ENCODE assay signal across 22 cellular contexts in the genomic region with DNA sequence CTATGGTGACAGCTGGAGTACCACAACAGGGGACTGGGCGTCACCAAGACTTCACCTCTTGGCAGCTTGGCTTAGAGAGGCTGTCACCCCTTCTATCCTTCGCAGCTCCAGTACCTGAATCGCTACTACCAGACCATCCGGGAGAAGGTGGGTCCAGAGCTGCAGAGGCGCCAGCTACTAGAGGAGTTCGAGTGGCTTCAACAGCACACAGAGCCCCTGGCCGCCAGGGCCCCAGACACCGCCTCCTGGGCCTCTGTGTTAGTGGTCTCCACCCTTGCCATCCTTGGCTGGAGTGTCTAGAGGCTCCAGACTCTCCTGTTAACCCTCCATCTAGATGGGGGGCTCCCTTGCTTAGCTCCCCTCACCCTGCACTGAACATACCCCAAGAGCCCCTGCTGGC. TPM values are rescaled to one million over a fixed set of nuclear protein-coding genes. Genes with fewer than 3 reads are reported as not detected.
DNase-seq lines count a peak whose midpoint lies in the region; ATAC-seq and TF ChIP-seq lines count a peak whose summit lies in the region.
"Had no signal": no experiment of that assay in that cellular context is flagged by ENCODE, and none has a peak within 500 bp of the region (broad histone marks: within the 10 kb centered on the region; RNA-seq: fewer than 3 reads in every experiment).

No MANE protein-coding gene starts in this region.

- no peaks in the 10 kb centered on the region for H3K9me3 ChIP-seq in KOPT-K1 (ENCODE audit: insufficient read depth, low read length, poor library complexity, severe bottlenecking)
- H3K9me3 ChIP-seq in spleen: no peaks in the 10 kb centered on the region
- H3K9me3 ChIP-seq: neutrophil, upper lobe of right lung had no signal

- no peaks in the 10 kb centered on the region for H3K36me3 Mint-ChIP-seq in activated CD4-positive, alpha-beta T cell treated with anti-CD3 and anti-CD28 coated beads, Interleukin-2, amount 10 ng/mL, durations not matched to agents 24 days and 14 days (ENCODE audit: low read depth)
- H3K36me3 Mint-ChIP-seq in activated T-helper 1 cell treated with anti-CD3 and anti-CD28 coated beads, Interleukin-12 subunit alpha, Interleukin-12 subunit beta, Interleukin-2, Interleukin-4 antibody, amounts not matched to agents 30 ng/mL and 10 ng/mL and 1 ng/mL, durations not matched to agents 14 hours and 24 hours and 36 hours (ENCODE audit: low read depth): peaks cover 2% of the 10 kb centered on the region
- no peaks in the 10 kb centered on the region for H3K36me3 Mint-ChIP-seq in activated T-cell treated with anti-CD3 and anti-CD28 coated beads, Interleukin-2, amount 50 U/mL, for 72 hours (ENCODE audit: insufficient read depth in 2 of 2)

- H3K27ac ChIP-seq in KOPT-K1 (ENCODE audit: low read depth, low read length, poor library complexity, severe bottlenecking) (peak overlapping the region; percentile 99), spleen (peak overlapping the region in 6 of 8 donors; percentile 38 to 89 (median 76)), coronary artery (no peak overlapping the region)
- H3K27ac ChIP-seq: neutrophil, RWPE1, upper lobe of right lung had no signal

- no peak overlapping the region for H3K4me3 Mint-ChIP-seq in activated CD4-positive, alpha-beta T cell treated with anti-CD3 and anti-CD28 coated beads, Interleukin-2, amount 10 ng/mL, durations not matched to agents 24 days and 14 days
- H3K4me3 Mint-ChIP-seq in activated T-helper 1 cell treated with anti-CD3 and anti-CD28 coated beads, Interleukin-12 subunit alpha, Interleukin-12 subunit beta, Interleukin-2, Interleukin-4 antibody, amounts not matched to agents 30 ng/mL and 10 ng/mL and 1 ng/mL, durations not matched to agents 14 hours and 24 hours and 36 hours: no peak overlapping the region
- peak overlapping the region in 1 of 2 donors; percentile 61 for H3K4me3 Mint-ChIP-seq in activated T-cell treated with anti-CD3 and anti-CD28 coated beads, Interleukin-2, amount 50 U/mL, for 72 hours

- WGBS in spleen, 5 donors: 79 to 97% (median 93%) methylated on average over 4 to 8 of the region's 8 CpGs

- TF ChIP-seq CTCF in spleen (IDR thresholded peaks at IDR 0.05 in 8 of 11, conservative IDR thresholded peaks at IDR 0.05 in 3 of 11) (no peak), coronary artery (IDR thresholded peaks at IDR 0.05) (no peak)

- no peaks in the 10 kb centered on the region for H3K27me3 Mint-ChIP-seq in activated CD4-positive, alpha-beta T cell treated with anti-CD3 and anti-CD28 coated beads, Interleukin-2, amount 10 ng/mL, durations not matched to agents 24 days and 14 days
- no peaks in the 10 kb centered on the region for H3K27me3 Mint-ChIP-seq in activated T-helper 1 cell treated with anti-CD3 and anti-CD28 coated beads, Interleukin-12 subunit alpha, Interleukin-12 subunit beta, Interleukin-2, Interleukin-4 antibody, amounts not matched to agents 30 ng/mL and 10 ng/mL and 1 ng/mL, durations not matched to agents 14 hours and 24 hours and 36 hours (ENCODE audit: insufficient read depth)
- no peaks in the 10 kb centered on the region for H3K27me3 Mint-ChIP-seq in activated T-cell treated with anti-CD3 and anti-CD28 coated beads, Interleukin-2, amount 50 U/mL, for 72 hours (ENCODE audit: low read depth)
- H3K27me3 Mint-ChIP-seq: stimulated activated naive CD8-positive, alpha-beta T cell treated with anti-CD3 and anti-CD28 coated beads, Interleukin-15, amount 100 ng/mL, for 72 hours had no signal

- no peaks in the 10 kb centered on the region for H3K27me3 ChIP-seq in spleen (replicated peaks in 1 of 7)
- H3K27me3 ChIP-seq: neutrophil, upper lobe of right lung had no signal

- H3K9me3 Mint-ChIP-seq in activated CD4-positive, alpha-beta T cell treated with anti-CD3 and anti-CD28 coated beads, Interleukin-2, amount 10 ng/mL, durations not matched to agents 24 days and 14 days: no peaks in the 10 kb centered on the region
- H3K9me3 Mint-ChIP-seq in activated T-helper 1 cell treated with anti-CD3 and anti-CD28 coated beads, Interleukin-12 subunit alpha, Interleukin-12 subunit beta, Interleukin-2, Interleukin-4 antibody, amounts not matched to agents 30 ng/mL and 10 ng/mL and 1 ng/mL, durations not matched to agents 14 hours and 24 hours and 36 hours: no peaks in the 10 kb centered on the region
- no peaks in the 10 kb centered on the region for H3K9me3 Mint-ChIP-seq in activated T-cell treated with anti-CD3 and anti-CD28 coated beads, Interleukin-2, amount 50 U/mL, for 72 hours
- H3K9me3 Mint-ChIP-seq: stimulated activated naive CD8-positive, alpha-beta T cell treated with anti-CD3 and anti-CD28 coated beads, Interleukin-15, amount 100 ng/mL, for 72 hours had no signal

- no peak overlapping the region for H3K4me3 ChIP-seq in spleen
- no peak overlapping the region for H3K4me3 ChIP-seq in coronary artery
- H3K4me3 ChIP-seq: upper lobe of right lung had no signal

- H3K36me3 ChIP-seq in KOPT-K1 (ENCODE audit: insufficient read depth, low read length): peaks cover 16% of the 10 kb centered on the region
- H3K36me3 ChIP-seq in spleen: no peaks in the 10 kb centered on the region
- H3K36me3 ChIP-seq: neutrophil, upper lobe of right lung had no signal

- no peak for TF ChIP-seq POLR2A in spleen (IDR thresholded peaks at IDR 0.05)

- peaks cover 42% of the 10 kb centered on the region for H3K4me1 Mint-ChIP-seq in activated CD4-positive, alpha-beta T cell treated with anti-CD3 and anti-CD28 coated beads, Interleukin-2, amount 10 ng/mL, durations not matched to agents 24 days and 14 days
- peaks cover 35% of the 10 kb centered on the region for H3K4me1 Mint-ChIP-seq in activated T-helper 1 cell treated with anti-CD3 and anti-CD28 coated beads, Interleukin-12 subunit alpha, Interleukin-12 subunit beta, Interleukin-2, Interleukin-4 antibody, amounts not matched to agents 30 ng/mL and 10 ng/mL and 1 ng/mL, durations not matched to agents 14 hours and 24 hours and 36 hours (ENCODE audit: low read depth)
- peaks cover 48% of the 10 kb centered on the region for H3K4me1 Mint-ChIP-seq in activated T-cell treated with anti-CD3 and anti-CD28 coated beads, Interleukin-2, amount 50 U/mL, for 72 hours (ENCODE audit: low read depth)

- peak overlapping the region; percentile 90 for H3K27ac Mint-ChIP-seq in activated CD4-positive, alpha-beta T cell treated with anti-CD3 and anti-CD28 coated beads, Interleukin-2, amount 10 ng/mL, durations not matched to agents 24 days and 14 days
- peak overlapping the region; percentile 86 for H3K27ac Mint-ChIP-seq in activated T-helper 1 cell treated with anti-CD3 and anti-CD28 coated beads, Interleukin-12 subunit alpha, Interleukin-12 subunit beta, Interleukin-2, Interleukin-4 antibody, amounts not matched to agents 30 ng/mL and 10 ng/mL and 1 ng/mL, durations not matched to agents 14 hours and 24 hours and 36 hours
- no peak overlapping the region for H3K27ac Mint-ChIP-seq in activated T-cell treated with anti-CD3 and anti-CD28 coated beads, Interleukin-2, amount 50 U/mL, for 72 hours

- ATAC-seq in activated T-cell treated with anti-CD3 and anti-CD28 coated beads, Interleukin-2, amount 50 U/mL, for 72 hours (replicated peaks in 1 of 2): no peak
- ATAC-seq: stimulated activated naive CD8-positive, alpha-beta T cell treated with anti-CD3 and anti-CD28 coated beads, Interleukin-15, amount 100 ng/mL, for 72 hours; upper lobe of right lung had no signal

- DNase-seq in activated CD4-positive, alpha-beta T cell treated with anti-CD3 and anti-CD28 coated beads, Interleukin-2, amount 10 ng/mL, durations not matched to agents 24 days and 14 days: no peak
- no peak for DNase-seq in activated CD4-positive, alpha-beta T cell treated with anti-CD3 and anti-CD28 coated beads, Interleukin-2, amount 50 U/mL, for 4 hours
- no peak for DNase-seq in activated T-helper 1 cell treated with anti-CD3 and anti-CD28 coated beads, Interleukin-12 subunit alpha, Interleukin-12 subunit beta, Interleukin-2, Interleukin-4 antibody, amounts not matched to agents 30 ng/mL and 10 ng/mL and 1 ng/mL, durations not matched to agents 14 hours and 24 hours and 36 hours (ENCODE audit: low spot score)
- DNase-seq in spleen: peak; percentile 74
- DNase-seq in activated T-cell treated with anti-CD3 and anti-CD28 coated beads, Interleukin-2, amount 50 U/mL, for 72 hours: no peak
- no peak for DNase-seq in coronary artery (ENCODE audit: low spot score)
- DNase-seq in UCSD-AML1 (lab: John Stamatoyannopoulos, UW; ENCODE audit: unreplicated experiment): no peak
- DNase-seq: cortex of kidney; DMS 273 treated with DMSO at 0.1 percent for 48 hours; GDM1; NCI-H1436; NCI-H524 treated with DMSO at 0.1 percent for 48 hours; stimulated activated naive CD8-positive, alpha-beta T cell treated with anti-CD3 and anti-CD28 coated beads, Interleukin-15, amount 100 ng/mL, for 72 hours; upper lobe of right lung had no signal

- intact Hi-C loops in activated CD4-positive, alpha-beta T cell treated with anti-CD3 and anti-CD28 coated beads, Interleukin-2, amount 10 ng/mL, durations not matched to agents 24 days and 14 days (cut with micrococcal nuclease): no loop called here
- intact Hi-C loops in activated T-helper 1 cell treated with anti-CD3 and anti-CD28 coated beads, Interleukin-12 subunit alpha, Interleukin-12 subunit beta, Interleukin-2, Interleukin-4 antibody, amounts not matched to agents 30 ng/mL and 10 ng/mL and 1 ng/mL, durations not matched to agents 14 hours and 24 hours and 36 hours (cut with micrococcal nuclease): no loop called here
- intact Hi-C loops in spleen (cut with DNase I; ENCODE audit: low total_unique reads): no loop called here

- H3K4me1 ChIP-seq in spleen: peaks cover 5 to 61% (median 40%) of the 10 kb centered on the region in 6 donors
- H3K4me1 ChIP-seq: upper lobe of right lung had no signal

RNA-seq across cellular contexts. Expression of gene SASH3, which starts 11.6 kb away (rescaled TPM):
- total RNA-seq in activated CD4-positive, alpha-beta T cell treated with anti-CD3 and anti-CD28 coated beads, Interleukin-2, amount 10 ng/mL, durations not matched to agents 24 days and 14 days: 115 and 116 TPM in 2 replicates
- total RNA-seq in activated T-helper 1 cell treated with anti-CD3 and anti-CD28 coated beads, Interleukin-12 subunit alpha, Interleukin-12 subunit beta, Interleukin-2, Interleukin-4 antibody, amounts not matched to agents 30 ng/mL and 10 ng/mL and 1 ng/mL, durations not matched to agents 14 hours and 24 hours and 36 hours: 129 and 135 TPM in 2 replicates
- 100 to 1,000 TPM; 126 to 204 (median 147) TPM for total RNA-seq in spleen
- polyA plus RNA-seq in spleen: 100 to 1,000 TPM; 111 to 142 (median 138) TPM
- 100 to 1,000 TPM; 148 to 166 TPM for total RNA-seq in activated T-cell treated with anti-CD3 and anti-CD28 coated beads, Interleukin-2, amount 50 U/mL, for 72 hours
- total RNA-seq: fibroblast of villous mesenchyme, HepG2, MCF 10A, pulmonary artery endothelial cell had no signal
- polyA plus RNA-seq: BJ had no signal

RNA-seq across cellular contexts. Expression of gene XPNPEP2, which starts 29.4 kb away (rescaled TPM):
- 0.24 and 0.28 TPM in 2 replicates for total RNA-seq in activated CD4-positive, alpha-beta T cell treated with anti-CD3 and anti-CD28 coated beads, Interleukin-2, amount 10 ng/mL, durations not matched to agents 24 days and 14 days
- total RNA-seq in activated T-helper 1 cell treated with anti-CD3 and anti-CD28 coated beads, Interleukin-12 subunit alpha, Interleukin-12 subunit beta, Interleukin-2, Interleukin-4 antibody, amounts not matched to agents 30 ng/mL and 10 ng/mL and 1 ng/mL, durations not matched to agents 14 hours and 24 hours and 36 hours: 0.16 and 0.24 TPM in 2 replicates
- under 1 TPM; 0.09 to 0.74 (median 0.20) TPM for total RNA-seq in spleen
- under 1 TPM; 0.13 to 0.46 (median 0.22) TPM for polyA plus RNA-seq in spleen
- total RNA-seq in activated T-cell treated with anti-CD3 and anti-CD28 coated beads, Interleukin-2, amount 50 U/mL, for 72 hours: under 1 TPM; 0.24 to 0.42 TPM
- total RNA-seq: fibroblast of villous mesenchyme, MCF 10A, pulmonary artery endothelial cell had no signal

Comparison
In these comparisons a context has a peak if more than half of its experiments do, and no peak if none do; other contexts are left out.
1. H3K27ac ChIP-seq: peak in KOPT-K1 (single experiment) and spleen (6 of 8); none in coronary artery (0 of 2).